4 cellular contexts compared by ENCODE assay signal in genomic region chrX:7156879-7157278, GRCh38.
TF ChIP-seq lines count a peak whose summit lies in the region.

No MANE protein-coding gene starts in this region.

TF ChIP-seq in HepG2, 621 proteins besides CTCF, POLR2A, EP300 and RAD21:
- TF ChIP-seq CEBPB (IDR thresholded peaks at IDR 0.05; ENCODE audit: borderline replicate concordance, low read depth, low read length) (peak; percentile 43; the same call in 1 of the 2 replicates), ZNF34 (CRISPR knock-in tag; IDR thresholded peaks at IDR 0.05; ENCODE audit: borderline replicate concordance) (no peak), ZNF570 (CRISPR knock-in tag; IDR thresholded peaks at IDR 0.05; ENCODE audit: borderline replicate concordance) (no peak), RXRA (CRISPR knock-in tag; IDR thresholded peaks at IDR 0.05) (no peak), CEBPG (CRISPR knock-in tag; IDR thresholded peaks at IDR 0.05) (0 out of 2 replicates have a peak, but pooled peaks have one; percentile 34), ZMYM2 (CRISPR knock-in tag; IDR thresholded peaks at IDR 0.05) (no peak), ZFX (CRISPR knock-in tag; IDR thresholded peaks at IDR 0.05; ENCODE audit: low read depth) (no peak), ATF6 (CRISPR knock-in tag; conservative IDR thresholded peaks at IDR 0.05) (no peak), CREM (IDR thresholded peaks at IDR 0.05) (no peak), CREM (CRISPR knock-in tag; IDR thresholded peaks at IDR 0.05) (no peak), ZSCAN21 (CRISPR knock-in tag; IDR thresholded peaks at IDR 0.05; ENCODE audit: borderline replicate concordance) (no peak), ATF4 (CRISPR knock-in tag; IDR thresholded peaks at IDR 0.05) (peak in 1 of 2 experiments; percentile 71; a peak in 2 of 4 replicates), YEATS4 (CRISPR knock-in tag; IDR thresholded peaks at IDR 0.05; ENCODE audit: borderline replicate concordance) (no peak), ZNF550 (CRISPR knock-in tag; IDR thresholded peaks at IDR 0.05; ENCODE audit: borderline replicate concordance) (no peak)

TF ChIP-seq in IMR-90, 13 proteins besides CTCF, POLR2A, EP300 and RAD21:
- TF ChIP-seq RFX5 (IDR thresholded peaks at IDR 0.05; ENCODE audit: low read depth, low read length) (no peak), SMC3 (IDR thresholded peaks at IDR 0.05; ENCODE audit: low read depth, low read length) (no peak), MAFK (IDR thresholded peaks at IDR 0.05; ENCODE audit: low read depth, low read length) (no peak), CEBPB (IDR thresholded peaks at IDR 0.05; ENCODE audit: low read depth, low read length) (peak; percentile 56)

TF ChIP-seq in WTC11, 78 proteins besides CTCF, POLR2A, EP300 and RAD21:
- TF ChIP-seq NFE2L1 (CRISPR knock-in tag; IDR thresholded peaks at IDR 0.05) (no peak), ZNF232 (CRISPR knock-in tag; IDR thresholded peaks at IDR 0.05) (no peak), GABPB1 (CRISPR knock-in tag; IDR thresholded peaks at IDR 0.05) (peak; percentile 55; the same call in 1 of the 2 replicates)

TF ChIP-seq in SK-N-SH, 30 proteins besides CTCF, POLR2A, EP300 and RAD21:
- TF ChIP-seq GABPA (IDR thresholded peaks at IDR 0.05; ENCODE audit: low read depth) (no peak), FOXM1 (IDR thresholded peaks at IDR 0.05; ENCODE audit: low read depth) (no peak), REST (IDR thresholded peaks at IDR 0.05; ENCODE audit: low read depth, low read length) (no peak), USF2 (IDR thresholded peaks at IDR 0.05; ENCODE audit: borderline replicate concordance, low read depth, low read length) (no peak), USF1 (IDR thresholded peaks at IDR 0.05; ENCODE audit: borderline replicate concordance, low read depth) (no peak), JUND (IDR thresholded peaks at IDR 0.05) (no peak), GATA2 (CRISPR knock-in tag; IDR thresholded peaks at IDR 0.05) (no peak), MXI1 (IDR thresholded peaks at IDR 0.05; ENCODE audit: low read depth, low read length) (no peak)
